In genomic region chr9:115207003-115207837, GRCh38 we compare ENCODE assay signal across 2 cellular contexts.
TF ChIP-seq lines count a peak whose summit lies in the region.

No MANE protein-coding gene starts in this region.

TF ChIP-seq in GM12878, 131 proteins besides CTCF, POLR2A, EP300 and RAD21 (continued from another document and continues in another):
- TF ChIP-seq MEF2A (IDR thresholded peaks at IDR 0.05; ENCODE audit: insufficient read depth, low read depth, low read length) (0 out of 2 replicates have a peak, but pooled peaks have one; percentile 10), RUNX3 (IDR thresholded peaks at IDR 0.05; ENCODE audit: low read length) (peak; percentile 77), NR2C2 (IDR thresholded peaks at IDR 0.05; ENCODE audit: borderline replicate concordance, control insufficient read depth, insufficient read length, low read depth) (no peak), SMAD1 (IDR thresholded peaks at IDR 0.05; ENCODE audit: low read depth, partially characterized antibody) (peak; percentile 57), FOS (IDR thresholded peaks at IDR 0.05; ENCODE audit: borderline replicate concordance, extremely low read depth, insufficient read length) (no peak), POU2F2 (IDR thresholded peaks at IDR 0.05; ENCODE audit: borderline replicate concordance, low read depth, low read length) (peak; percentile 93), SKIL (IDR thresholded peaks at IDR 0.05; ENCODE audit: low read depth, poor library complexity, severe bottlenecking) (no peak), ZNF24 (IDR thresholded peaks at IDR 0.05) (peak; percentile 47; the same call in 1 of the 2 replicates), MTA2 (IDR thresholded peaks at IDR 0.05; ENCODE audit: low read depth) (peak; percentile 52; the same call in 1 of the 2 replicates), ZBED1 (IDR thresholded peaks at IDR 0.05; ENCODE audit: borderline replicate concordance) (0 out of 2 replicates have a peak, but pooled peaks have one; percentile 26), NBN (IDR thresholded peaks at IDR 0.05) (peak; percentile 57; the same call in 1 of the 2 replicates), EED (IDR thresholded peaks at IDR 0.05; ENCODE audit: low read depth) (no peak), MAX (IDR thresholded peaks at IDR 0.05; ENCODE audit: low read depth, low read length) (no peak), BCL3 (IDR thresholded peaks at IDR 0.05; ENCODE audit: borderline replicate concordance, insufficient read depth, low read depth, low read length, poor library complexity, severe bottlenecking) (peak; percentile 86), SMC3 (IDR thresholded peaks at IDR 0.05; ENCODE audit: borderline replicate concordance, low read length) (peak; percentile 16; the same call in 1 of the 2 replicates), MTA3 (IDR thresholded peaks at IDR 0.05; ENCODE audit: borderline replicate concordance, low read length) (no peak), E2F8 (IDR thresholded peaks at IDR 0.05; ENCODE audit: low read depth, partially characterized antibody) (no peak), RELB (IDR thresholded peaks at IDR 0.05; ENCODE audit: low read depth) (peak; percentile 64; the same call in 1 of the 2 replicates), NFIC (IDR thresholded peaks at IDR 0.05; ENCODE audit: low read depth, low read length) (peak; percentile 47; the same call in 1 of the 2 replicates), IRF3 (IDR thresholded peaks at IDR 0.05) (no peak)

TF ChIP-seq in WTC11, 78 proteins besides CTCF, POLR2A, EP300 and RAD21 (continued from another document):
- TF ChIP-seq USF2 (CRISPR knock-in tag; IDR thresholded peaks at IDR 0.05), result no peak
- no peak for TF ChIP-seq RORB (CRISPR knock-in tag; IDR thresholded peaks at IDR 0.05)
- no peak for TF ChIP-seq PREB (CRISPR knock-in tag; IDR thresholded peaks at IDR 0.05; ENCODE audit: borderline replicate concordance)
- no peak for TF ChIP-seq ELF4 (CRISPR knock-in tag; IDR thresholded peaks at IDR 0.05; ENCODE audit: low read depth)
